Comparison of ENCODE assay signal across 12 cellular contexts in the genomic region with DNA sequence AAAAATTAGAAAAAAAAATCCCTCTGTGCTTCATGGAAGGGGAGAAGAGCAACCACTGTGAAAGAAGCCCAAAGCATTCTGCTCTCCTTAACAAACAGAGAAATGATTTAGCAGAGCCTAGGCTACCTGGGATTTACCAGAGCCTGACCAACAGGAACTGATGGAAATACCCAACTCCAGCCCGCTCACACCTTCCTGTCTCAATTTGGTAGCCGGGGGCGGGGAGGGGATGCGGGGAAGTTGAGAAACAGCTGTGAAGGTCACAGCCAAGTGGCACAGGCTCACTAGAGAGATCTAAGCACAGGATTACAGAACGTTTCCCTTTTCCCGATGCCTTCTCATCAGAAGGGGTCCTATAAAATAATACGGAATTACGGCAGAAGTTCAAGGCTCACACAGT. TPM values are rescaled to one million over a fixed set of nuclear protein-coding genes. Genes with fewer than 3 reads are reported as not detected.
DNase-seq lines count a peak whose midpoint lies in the region; ATAC-seq and TF ChIP-seq lines count a peak whose summit lies in the region.
"Had no signal": no experiment of that assay in that cellular context is flagged by ENCODE, and none has a peak within 500 bp of the region (broad histone marks: within the 10 kb centered on the region; RNA-seq: fewer than 3 reads in every experiment).

No MANE protein-coding gene starts in this region.

- no peak overlapping the region for H3K4me3 Mint-ChIP-seq in activated naive CD8-positive, alpha-beta T cell treated with anti-CD3 and anti-CD28 coated beads for 36 hours

- H3K4me1 Mint-ChIP-seq in activated naive CD8-positive, alpha-beta T cell treated with anti-CD3 and anti-CD28 coated beads for 36 hours, result peaks cover 39% of the 10 kb centered on the region

- DNase-seq in activated naive CD8-positive, alpha-beta T cell treated with anti-CD3 and anti-CD28 coated beads for 36 hours, result peak; percentile 29
- DNase-seq in ascending aorta (ENCODE audit: low spot score in 2 of 2) (no peak), nucleus accumbens (lab: John Stamatoyannopoulos, UW) (no peak), NCI-H1048 (lab: John Stamatoyannopoulos, UW) (no peak), NCI-H2171 (lab: John Stamatoyannopoulos, UW) (no peak)
- DNase-seq: left ventricle myocardium superior, NCI-H345 had no signal

- H3K36me3 Mint-ChIP-seq in activated naive CD8-positive, alpha-beta T cell treated with anti-CD3 and anti-CD28 coated beads for 36 hours, result peaks cover 45% of the 10 kb centered on the region

- intact Hi-C loops in ascending aorta (cut with DNase I), result no loop called here

- no peak for TF ChIP-seq CTCF in ascending aorta (IDR thresholded peaks at IDR 0.05)

- H3K27me3 ChIP-seq in ascending aorta, result no peaks in the 10 kb centered on the region

- peak; percentile 74 for ATAC-seq in GM18508 (IDR thresholded peaks at IDR 0.05; ENCODE audit: insufficient read depth, unreplicated experiment)
- peak; percentile 87 for ATAC-seq in GM19452 (IDR thresholded peaks at IDR 0.05; ENCODE audit: unreplicated experiment)
- peak; percentile 81 for ATAC-seq in HG02973 (IDR thresholded peaks at IDR 0.05; ENCODE audit: unreplicated experiment)
- ATAC-seq: esophagus mucosa, left ventricle myocardium superior had no signal

- no peaks in the 10 kb centered on the region for H3K4me1 ChIP-seq in ascending aorta

- no peaks in the 10 kb centered on the region for H3K27me3 Mint-ChIP-seq in activated naive CD8-positive, alpha-beta T cell treated with anti-CD3 and anti-CD28 coated beads for 36 hours

- peaks cover 2% of the 10 kb centered on the region for H3K9me3 Mint-ChIP-seq in activated naive CD8-positive, alpha-beta T cell treated with anti-CD3 and anti-CD28 coated beads for 36 hours

- H3K27ac Mint-ChIP-seq in activated naive CD8-positive, alpha-beta T cell treated with anti-CD3 and anti-CD28 coated beads for 36 hours, result no peak overlapping the region

- no peak overlapping the region for H3K27ac ChIP-seq in ascending aorta
- H3K27ac ChIP-seq: HL-60 had no signal

- H3K9me3 ChIP-seq in ascending aorta, result no peaks in the 10 kb centered on the region

- no peak overlapping the region for H3K4me3 ChIP-seq in ascending aorta

- no peaks in the 10 kb centered on the region for H3K36me3 ChIP-seq in ascending aorta

RNA-seq across cellular contexts. Expression of a gene that starts 17.6 kb away (rescaled TPM):
- 10 to 100 TPM; 56.7 to 59.5 TPM for total RNA-seq in activated naive CD8-positive, alpha-beta T cell treated with anti-CD3 and anti-CD28 coated beads for 36 hours
- 82.2 TPM for total RNA-seq in ascending aorta
